Comparison of ENCODE assay signal across 1 cellular context in the genomic region with DNA sequence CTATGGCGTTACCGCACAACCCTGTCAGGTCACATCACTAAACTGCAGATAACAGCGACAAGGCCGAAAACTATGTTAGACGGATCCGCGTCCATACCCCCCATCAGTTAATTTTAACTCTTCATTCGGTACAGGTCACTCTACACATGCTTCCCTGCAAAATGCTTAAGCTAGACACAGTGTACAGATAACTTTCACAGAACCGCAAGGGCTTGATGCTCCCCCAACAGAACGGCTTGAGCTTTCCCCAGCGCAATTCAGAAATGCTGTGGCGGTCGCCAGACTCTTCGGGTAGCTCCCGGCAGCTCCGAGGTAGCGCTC.
TF ChIP-seq lines count a peak whose summit lies in the region.

No MANE protein-coding gene starts in this region.

TF ChIP-seq in HepG2, 621 proteins besides CTCF, POLR2A, EP300 and RAD21 (continued from another document and continues in another):
- TF ChIP-seq CENPBD1 (CRISPR knock-in tag; IDR thresholded peaks at IDR 0.05; ENCODE audit: borderline replicate concordance, low read depth) (no peak), ZNF33A (CRISPR knock-in tag; IDR thresholded peaks at IDR 0.05; ENCODE audit: borderline replicate concordance) (no peak), HES4 (CRISPR knock-in tag; IDR thresholded peaks at IDR 0.05; ENCODE audit: borderline replicate concordance) (no peak), MYPOP (CRISPR knock-in tag; IDR thresholded peaks at IDR 0.05) (peak; percentile 57; the same call in 1 of the 2 replicates), ZSCAN29 (CRISPR knock-in tag; conservative IDR thresholded peaks at IDR 0.05) (no peak), ZFYVE20 (CRISPR knock-in tag; IDR thresholded peaks at IDR 0.05; ENCODE audit: borderline replicate concordance, low read depth) (no peak), ZFX (CRISPR knock-in tag; IDR thresholded peaks at IDR 0.05; ENCODE audit: low read depth) (no peak), KMT2A (CRISPR knock-in tag; IDR thresholded peaks at IDR 0.05) (no peak), GLI4 (CRISPR knock-in tag; IDR thresholded peaks at IDR 0.05; ENCODE audit: borderline replicate concordance) (no peak), MLLT10 (CRISPR knock-in tag; IDR thresholded peaks at IDR 0.05) (no peak), BCL3 (CRISPR knock-in tag; IDR thresholded peaks at IDR 0.05) (no peak), ARNT2 (CRISPR knock-in tag; IDR thresholded peaks at IDR 0.05; ENCODE audit: low read depth) (no peak), SAFB2 (CRISPR knock-in tag; IDR thresholded peaks at IDR 0.05; ENCODE audit: borderline replicate concordance, low read depth) (no peak; the same call in 1 of the 2 replicates), PRMT3 (CRISPR knock-in tag; IDR thresholded peaks at IDR 0.05; ENCODE audit: borderline replicate concordance, low read depth) (no peak), SYNCRIP (IDR thresholded peaks at IDR 0.05; ENCODE audit: insufficient read depth, low read depth, low read length) (no peak), KLF11 (CRISPR knock-in tag; IDR thresholded peaks at IDR 0.05) (no peak), SALL2 (CRISPR knock-in tag; IDR thresholded peaks at IDR 0.05) (peak; percentile 21; the same call in 1 of the 2 replicates), ZBTB25 (CRISPR knock-in tag; IDR thresholded peaks at IDR 0.05) (no peak), ZNF576 (CRISPR knock-in tag; IDR thresholded peaks at IDR 0.05) (no peak), NFYB (CRISPR knock-in tag; IDR thresholded peaks at IDR 0.05) (0 out of 2 replicates have a peak, but pooled peaks have one; percentile 16), ZNF24 (IDR thresholded peaks at IDR 0.05) (no peak), HDAC6 (IDR thresholded peaks at IDR 0.05; ENCODE audit: low read depth, low read length) (no peak), PHF8 (CRISPR knock-in tag; IDR thresholded peaks at IDR 0.05) (no peak), HNRNPL (IDR thresholded peaks at IDR 0.05; ENCODE audit: low read depth, low read length) (no peak), ZNF253 (CRISPR knock-in tag; IDR thresholded peaks at IDR 0.05; ENCODE audit: borderline replicate concordance) (no peak), ZNF768 (CRISPR knock-in tag; IDR thresholded peaks at IDR 0.05) (no peak), ZNF549 (CRISPR knock-in tag; IDR thresholded peaks at IDR 0.05) (no peak), NR0B2 (CRISPR knock-in tag; IDR thresholded peaks at IDR 0.05) (0 out of 2 replicates have a peak, but pooled peaks have one; percentile 10)
- TF ChIP-seq, protein P1, sequence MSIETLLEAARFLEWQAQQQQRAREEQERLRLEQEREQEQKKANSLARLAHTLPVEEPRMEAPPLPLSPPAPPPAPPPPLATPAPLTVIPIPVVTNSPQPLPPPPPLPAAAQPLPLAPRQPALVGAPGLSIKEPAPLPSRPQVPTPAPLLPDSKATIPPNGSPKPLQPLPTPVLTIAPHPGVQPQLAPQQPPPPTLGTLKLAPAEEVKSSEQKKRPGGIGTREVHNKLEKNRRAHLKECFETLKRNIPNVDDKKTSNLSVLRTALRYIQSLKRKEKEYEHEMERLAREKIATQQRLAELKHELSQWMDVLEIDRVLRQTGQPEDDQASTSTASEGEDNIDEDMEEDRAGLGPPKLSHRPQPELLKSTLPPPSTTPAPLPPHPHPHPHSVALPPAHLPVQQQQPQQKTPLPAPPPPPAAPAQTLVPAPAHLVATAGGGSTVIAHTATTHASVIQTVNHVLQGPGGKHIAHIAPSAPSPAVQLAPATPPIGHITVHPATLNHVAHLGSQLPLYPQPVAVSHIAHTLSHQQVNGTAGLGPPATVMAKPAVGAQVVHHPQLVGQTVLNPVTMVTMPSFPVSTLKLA (IDR thresholded peaks at IDR 0.05) = no peak
- TF ChIP-seq, protein P2, sequence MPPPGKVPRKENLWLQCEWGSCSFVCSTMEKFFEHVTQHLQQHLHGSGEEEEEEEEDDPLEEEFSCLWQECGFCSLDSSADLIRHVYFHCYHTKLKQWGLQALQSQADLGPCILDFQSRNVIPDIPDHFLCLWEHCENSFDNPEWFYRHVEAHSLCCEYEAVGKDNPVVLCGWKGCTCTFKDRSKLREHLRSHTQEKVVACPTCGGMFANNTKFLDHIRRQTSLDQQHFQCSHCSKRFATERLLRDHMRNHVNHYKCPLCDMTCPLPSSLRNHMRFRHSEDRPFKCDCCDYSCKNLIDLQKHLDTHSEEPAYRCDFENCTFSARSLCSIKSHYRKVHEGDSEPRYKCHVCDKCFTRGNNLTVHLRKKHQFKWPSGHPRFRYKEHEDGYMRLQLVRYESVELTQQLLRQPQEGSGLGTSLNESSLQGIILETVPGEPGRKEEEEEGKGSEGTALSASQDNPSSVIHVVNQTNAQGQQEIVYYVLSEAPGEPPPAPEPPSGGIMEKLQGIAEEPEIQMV (CRISPR knock-in tag; IDR thresholded peaks at IDR 0.05; ENCODE audit: low read depth) = no peak
- TF ChIP-seq, protein P3, sequence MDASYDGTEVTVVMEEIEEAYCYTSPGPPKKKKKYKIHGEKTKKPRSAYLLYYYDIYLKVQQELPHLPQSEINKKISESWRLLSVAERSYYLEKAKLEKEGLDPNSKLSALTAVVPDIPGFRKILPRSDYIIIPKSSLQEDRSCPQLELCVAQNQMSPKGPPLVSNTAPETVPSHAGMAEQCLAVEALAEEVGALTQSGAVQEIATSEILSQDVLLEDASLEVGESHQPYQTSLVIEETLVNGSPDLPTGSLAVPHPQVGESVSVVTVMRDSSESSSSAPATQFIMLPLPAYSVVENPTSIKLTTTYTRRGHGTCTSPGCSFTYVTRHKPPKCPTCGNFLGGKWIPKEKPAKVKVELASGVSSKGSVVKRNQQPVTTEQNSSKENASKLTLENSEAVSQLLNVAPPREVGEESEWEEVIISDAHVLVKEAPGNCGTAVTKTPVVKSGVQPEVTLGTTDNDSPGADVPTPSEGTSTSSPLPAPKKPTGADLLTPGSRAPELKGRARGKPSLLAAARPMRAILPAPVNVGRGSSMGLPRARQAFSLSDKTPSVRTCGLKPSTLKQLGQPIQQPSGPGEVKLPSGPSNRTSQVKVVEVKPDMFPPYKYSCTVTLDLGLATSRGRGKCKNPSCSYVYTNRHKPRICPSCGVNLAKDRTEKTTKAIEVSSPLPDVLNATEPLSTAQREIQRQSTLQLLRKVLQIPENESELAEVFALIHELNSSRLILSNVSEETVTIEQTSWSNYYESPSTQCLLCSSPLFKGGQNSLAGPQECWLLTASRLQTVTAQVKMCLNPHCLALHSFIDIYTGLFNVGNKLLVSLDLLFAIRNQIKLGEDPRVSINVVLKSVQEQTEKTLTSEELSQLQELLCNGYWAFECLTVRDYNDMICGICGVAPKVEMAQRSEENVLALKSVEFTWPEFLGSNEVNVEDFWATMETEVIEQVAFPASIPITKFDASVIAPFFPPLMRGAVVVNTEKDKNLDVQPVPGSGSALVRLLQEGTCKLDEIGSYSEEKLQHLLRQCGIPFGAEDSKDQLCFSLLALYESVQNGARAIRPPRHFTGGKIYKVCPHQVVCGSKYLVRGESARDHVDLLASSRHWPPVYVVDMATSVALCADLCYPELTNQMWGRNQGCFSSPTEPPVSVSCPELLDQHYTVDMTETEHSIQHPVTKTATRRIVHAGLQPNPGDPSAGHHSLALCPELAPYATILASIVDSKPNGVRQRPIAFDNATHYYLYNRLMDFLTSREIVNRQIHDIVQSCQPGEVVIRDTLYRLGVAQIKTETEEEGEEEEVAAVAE (CRISPR knock-in tag; IDR thresholded peaks at IDR 0.05; ENCODE audit: borderline replicate concordance) = no peak
- TF ChIP-seq, protein P4, sequence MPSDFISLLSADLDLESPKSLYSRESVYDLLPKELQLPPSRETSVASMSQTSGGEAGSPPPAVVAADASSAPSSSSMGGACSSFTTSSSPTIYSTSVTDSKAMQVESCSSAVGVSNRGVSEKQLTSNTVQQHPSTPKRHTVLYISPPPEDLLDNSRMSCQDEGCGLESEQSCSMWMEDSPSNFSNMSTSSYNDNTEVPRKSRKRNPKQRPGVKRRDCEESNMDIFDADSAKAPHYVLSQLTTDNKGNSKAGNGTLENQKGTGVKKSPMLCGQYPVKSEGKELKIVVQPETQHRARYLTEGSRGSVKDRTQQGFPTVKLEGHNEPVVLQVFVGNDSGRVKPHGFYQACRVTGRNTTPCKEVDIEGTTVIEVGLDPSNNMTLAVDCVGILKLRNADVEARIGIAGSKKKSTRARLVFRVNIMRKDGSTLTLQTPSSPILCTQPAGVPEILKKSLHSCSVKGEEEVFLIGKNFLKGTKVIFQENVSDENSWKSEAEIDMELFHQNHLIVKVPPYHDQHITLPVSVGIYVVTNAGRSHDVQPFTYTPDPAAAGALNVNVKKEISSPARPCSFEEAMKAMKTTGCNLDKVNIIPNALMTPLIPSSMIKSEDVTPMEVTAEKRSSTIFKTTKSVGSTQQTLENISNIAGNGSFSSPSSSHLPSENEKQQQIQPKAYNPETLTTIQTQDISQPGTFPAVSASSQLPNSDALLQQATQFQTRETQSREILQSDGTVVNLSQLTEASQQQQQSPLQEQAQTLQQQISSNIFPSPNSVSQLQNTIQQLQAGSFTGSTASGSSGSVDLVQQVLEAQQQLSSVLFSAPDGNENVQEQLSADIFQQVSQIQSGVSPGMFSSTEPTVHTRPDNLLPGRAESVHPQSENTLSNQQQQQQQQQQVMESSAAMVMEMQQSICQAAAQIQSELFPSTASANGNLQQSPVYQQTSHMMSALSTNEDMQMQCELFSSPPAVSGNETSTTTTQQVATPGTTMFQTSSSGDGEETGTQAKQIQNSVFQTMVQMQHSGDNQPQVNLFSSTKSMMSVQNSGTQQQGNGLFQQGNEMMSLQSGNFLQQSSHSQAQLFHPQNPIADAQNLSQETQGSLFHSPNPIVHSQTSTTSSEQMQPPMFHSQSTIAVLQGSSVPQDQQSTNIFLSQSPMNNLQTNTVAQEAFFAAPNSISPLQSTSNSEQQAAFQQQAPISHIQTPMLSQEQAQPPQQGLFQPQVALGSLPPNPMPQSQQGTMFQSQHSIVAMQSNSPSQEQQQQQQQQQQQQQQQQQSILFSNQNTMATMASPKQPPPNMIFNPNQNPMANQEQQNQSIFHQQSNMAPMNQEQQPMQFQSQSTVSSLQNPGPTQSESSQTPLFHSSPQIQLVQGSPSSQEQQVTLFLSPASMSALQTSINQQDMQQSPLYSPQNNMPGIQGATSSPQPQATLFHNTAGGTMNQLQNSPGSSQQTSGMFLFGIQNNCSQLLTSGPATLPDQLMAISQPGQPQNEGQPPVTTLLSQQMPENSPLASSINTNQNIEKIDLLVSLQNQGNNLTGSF (CRISPR knock-in tag; IDR thresholded peaks at IDR 0.05) = no peak
- TF ChIP-seq, protein P5, sequence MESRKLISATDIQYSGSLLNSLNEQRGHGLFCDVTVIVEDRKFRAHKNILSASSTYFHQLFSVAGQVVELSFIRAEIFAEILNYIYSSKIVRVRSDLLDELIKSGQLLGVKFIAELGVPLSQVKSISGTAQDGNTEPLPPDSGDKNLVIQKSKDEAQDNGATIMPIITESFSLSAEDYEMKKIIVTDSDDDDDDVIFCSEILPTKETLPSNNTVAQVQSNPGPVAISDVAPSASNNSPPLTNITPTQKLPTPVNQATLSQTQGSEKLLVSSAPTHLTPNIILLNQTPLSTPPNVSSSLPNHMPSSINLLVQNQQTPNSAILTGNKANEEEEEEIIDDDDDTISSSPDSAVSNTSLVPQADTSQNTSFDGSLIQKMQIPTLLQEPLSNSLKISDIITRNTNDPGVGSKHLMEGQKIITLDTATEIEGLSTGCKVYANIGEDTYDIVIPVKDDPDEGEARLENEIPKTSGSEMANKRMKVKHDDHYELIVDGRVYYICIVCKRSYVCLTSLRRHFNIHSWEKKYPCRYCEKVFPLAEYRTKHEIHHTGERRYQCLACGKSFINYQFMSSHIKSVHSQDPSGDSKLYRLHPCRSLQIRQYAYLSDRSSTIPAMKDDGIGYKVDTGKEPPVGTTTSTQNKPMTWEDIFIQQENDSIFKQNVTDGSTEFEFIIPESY (CRISPR knock-in tag; IDR thresholded peaks at IDR 0.05) = no peak
- TF ChIP-seq, protein P6, sequence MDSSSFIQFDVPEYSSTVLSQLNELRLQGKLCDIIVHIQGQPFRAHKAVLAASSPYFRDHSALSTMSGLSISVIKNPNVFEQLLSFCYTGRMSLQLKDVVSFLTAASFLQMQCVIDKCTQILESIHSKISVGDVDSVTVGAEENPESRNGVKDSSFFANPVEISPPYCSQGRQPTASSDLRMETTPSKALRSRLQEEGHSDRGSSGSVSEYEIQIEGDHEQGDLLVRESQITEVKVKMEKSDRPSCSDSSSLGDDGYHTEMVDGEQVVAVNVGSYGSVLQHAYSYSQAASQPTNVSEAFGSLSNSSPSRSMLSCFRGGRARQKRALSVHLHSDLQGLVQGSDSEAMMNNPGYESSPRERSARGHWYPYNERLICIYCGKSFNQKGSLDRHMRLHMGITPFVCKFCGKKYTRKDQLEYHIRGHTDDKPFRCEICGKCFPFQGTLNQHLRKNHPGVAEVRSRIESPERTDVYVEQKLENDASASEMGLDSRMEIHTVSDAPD (CRISPR knock-in tag; IDR thresholded peaks at IDR 0.05) = no peak
